Comparison of ENCODE assay signal across 8 cellular contexts in genomic region chr3:125128861-125129501, GRCh38.
DNase-seq lines count a peak whose midpoint lies in the region; ATAC-seq and TF ChIP-seq lines count a peak whose summit lies in the region.

No MANE protein-coding gene starts in this region.

- H3K36me3 ChIP-seq in GM23248 (ENCODE audit: low read depth) (no peaks in the 10 kb centered on the region), SK-N-SH (replicated peaks in 1 of 2; ENCODE audit: control insufficient read depth in 1 of 2, insufficient read depth in 2 of 2, low read length in 1 of 2) (no peaks in the 10 kb centered on the region), heart right ventricle (no peaks in the 10 kb centered on the region), smooth muscle cell (ENCODE audit: low read depth) (no peaks in the 10 kb centered on the region)

- H4K20me1 ChIP-seq in GM23248 (ENCODE audit: insufficient read depth) (no peaks in the 10 kb centered on the region), SK-N-SH (ENCODE audit: insufficient read depth) (no peaks in the 10 kb centered on the region), smooth muscle cell (ENCODE audit: low read depth) (no peaks in the 10 kb centered on the region)

- TF ChIP-seq EP300 in SK-N-SH (IDR thresholded peaks at IDR 0.05; ENCODE audit: borderline replicate concordance in 1 of 2, low read depth in 1 of 2, low read length in 1 of 2), result no peak

- in situ Hi-C loops in GM23248 (cut with MboI), result no loop called here

- H3K36me3 Mint-ChIP-seq in activated CD4-positive, alpha-beta T cell treated with anti-CD3 and anti-CD28 coated beads, Interleukin-2, amount 10 ng/mL, durations not matched to agents 7 days and 5 days (ENCODE audit: low read depth), result no peaks in the 10 kb centered on the region

- POLR2A ChIA-PET in SK-N-SH (lab: Yijun Ruan, JAX), result no interaction called here
- POLR2A ChIA-PET in activated CD4-positive, alpha-beta T cell treated with anti-CD3 and anti-CD28 coated beads, Interleukin-2, amount 10 ng/mL, durations not matched to agents 7 days and 5 days (lab: Charles Lee), result no interaction called here

- H3K27ac ChIP-seq in GM23248, result peak overlapping the region; percentile 99
- H3K27ac ChIP-seq in SK-N-SH (ENCODE audit: low read depth in 2 of 2, low read length in 1 of 2), result peak overlapping the region; percentile 68 to 89
- peak overlapping the region in 7 of 10 donors; percentile 19 to 75 (median 34) for H3K27ac ChIP-seq in heart right ventricle
- peak overlapping the region; percentile 100 for H3K27ac ChIP-seq in smooth muscle cell (ENCODE audit: low read depth)

- no peaks in the 10 kb centered on the region for H3K27me3 ChIP-seq in GM23248 (replicated peaks; ENCODE audit: insufficient read depth)
- H3K27me3 ChIP-seq in SK-N-SH (ENCODE audit: insufficient read depth), result no peaks in the 10 kb centered on the region
- H3K27me3 ChIP-seq in heart right ventricle, result no peaks in the 10 kb centered on the region
- H3K27me3 ChIP-seq in smooth muscle cell (ENCODE audit: low read depth), result no peaks in the 10 kb centered on the region

- H3K9me2 ChIP-seq in GM23248 (ENCODE audit: insufficient read depth) (no peaks in the 10 kb centered on the region), SK-N-SH (no peaks in the 10 kb centered on the region)

- H3K4me2 ChIP-seq in GM23248 (ENCODE audit: unreplicated experiment), result peak overlapping the region; percentile 75
- H3K4me2 ChIP-seq in SK-N-SH, result peak overlapping the region; percentile 74
- H3K4me2 ChIP-seq in smooth muscle cell, result peak overlapping the region; percentile 83

- peak; percentile 21 to 68 (median 48) for ATAC-seq in heart right ventricle
- ATAC-seq in GM21528 (IDR thresholded peaks at IDR 0.05; ENCODE audit: low FRiP score, unreplicated experiment), result no peak

- TF ChIP-seq CTCF in SK-N-SH (IDR thresholded peaks at IDR 0.05) (no peak), heart right ventricle (IDR thresholded peaks at IDR 0.05) (no peak), smooth muscle cell (IDR thresholded peaks at IDR 0.05; ENCODE audit: borderline replicate concordance, insufficient read depth, poor library complexity, severe bottlenecking) (no peak)

- CTCF ChIA-PET in SK-N-SH (lab: Yijun Ruan, JAX), result interaction anchor here (1.4 kb wide), 1 partner anchor 309 kb away, joined by 3 read pairs; no protein-coding TSS in a partner anchor
- CTCF ChIA-PET in activated CD4-positive, alpha-beta T cell treated with anti-CD3 and anti-CD28 coated beads, Interleukin-2, amount 10 ng/mL, durations not matched to agents 7 days and 5 days (lab: Charles Lee), result interaction anchor here (1.2 to 2.0 kb wide), 5 partner anchors 8 to 28 kb away, joined by 3 to 6 read pairs (median 4); no protein-coding TSS in a partner anchor

- TF ChIP-seq RAD21 in SK-N-SH (IDR thresholded peaks at IDR 0.05; ENCODE audit: low read length), result no peak

- peaks cover 25% of the 10 kb centered on the region for H3K27me3 Mint-ChIP-seq in activated CD4-positive, alpha-beta T cell treated with anti-CD3 and anti-CD28 coated beads, Interleukin-2, amount 10 ng/mL, durations not matched to agents 7 days and 5 days

- DNase-seq in GM23248 (peak; percentile 91), SK-N-SH (no peak), heart right ventricle (no peak), smooth muscle cell (lab: John Stamatoyannopoulos, UW; ENCODE audit: unreplicated experiment) (no peak), D341Med (ENCODE audit: low spot score) (no peak), NCI-H1105 (lab: John Stamatoyannopoulos, UW) (no peak)
- DNase-seq in activated CD4-positive, alpha-beta T cell treated with anti-CD3 and anti-CD28 coated beads, Interleukin-2, amount 10 ng/mL, durations not matched to agents 7 days and 5 days, result no peak

- intact Hi-C loops in heart right ventricle (cut with DNase I), result no loop called here

- no peaks in the 10 kb centered on the region for H3K9me3 Mint-ChIP-seq in activated CD4-positive, alpha-beta T cell treated with anti-CD3 and anti-CD28 coated beads, Interleukin-2, amount 10 ng/mL, durations not matched to agents 7 days and 5 days

- H3K4me1 ChIP-seq in GM23248 (ENCODE audit: insufficient read depth) (peaks cover 62% of the 10 kb centered on the region), SK-N-SH (ENCODE audit: control insufficient read depth in 1 of 2, insufficient read depth in 2 of 2, low read depth in 1 of 2, low read length in 1 of 2) (peaks cover 25 to 39% of the 10 kb centered on the region in 2 experiments), heart right ventricle (peaks cover 3 to 65% (median 9%) of the 10 kb centered on the region in 9 donors), smooth muscle cell (ENCODE audit: low read depth) (peaks cover 48% of the 10 kb centered on the region)

- no peaks in the 10 kb centered on the region for H3K9me3 ChIP-seq in GM23248 (ENCODE audit: low read depth)
- H3K9me3 ChIP-seq in SK-N-SH, result no peaks in the 10 kb centered on the region
- no peaks in the 10 kb centered on the region for H3K9me3 ChIP-seq in heart right ventricle
- no peaks in the 10 kb centered on the region for H3K9me3 ChIP-seq in smooth muscle cell (replicated peaks; ENCODE audit: low read depth)

- 40 to 42% methylated on average over 3 of the region's 3 CpGs for WGBS in GM23248 (ENCODE audit: low coverage in 1 of 2, low lambda C conversion rate in 2 of 2, missing lambda C conversion rate in 2 of 2), 2 experiments
- 71% methylated on average over 3 of the region's 3 CpGs for WGBS in SK-N-SH (ENCODE audit: low lambda C conversion rate)
- WGBS in heart right ventricle, 2 donors, result 54 to 71% methylated on average over 3 of the region's 3 CpGs
- WGBS in smooth muscle cell (ENCODE audit: low lambda C conversion rate), result 29% methylated on average over 3 of the region's 3 CpGs

- peak overlapping the region; percentile 83 for H3K9ac ChIP-seq in GM23248
- peak overlapping the region; percentile 48; the same call in 1 of the 2 replicates for H3K9ac ChIP-seq in SK-N-SH
- H3K9ac ChIP-seq in smooth muscle cell (ENCODE audit: low read depth), result peak overlapping the region; percentile 51

- H3K4me3 Mint-ChIP-seq in activated CD4-positive, alpha-beta T cell treated with anti-CD3 and anti-CD28 coated beads, Interleukin-2, amount 10 ng/mL, durations not matched to agents 7 days and 5 days, result no peak overlapping the region

- H3K4me1 Mint-ChIP-seq in activated CD4-positive, alpha-beta T cell treated with anti-CD3 and anti-CD28 coated beads, Interleukin-2, amount 10 ng/mL, durations not matched to agents 7 days and 5 days, result peaks cover 44% of the 10 kb centered on the region

- H2AFZ ChIP-seq in GM23248 (peak overlapping the region; percentile 35; the same call in 1 of the 2 replicates), SK-N-SH (ENCODE audit: low read depth) (peak overlapping the region; percentile 72), smooth muscle cell (ENCODE audit: low read depth) (no peak overlapping the region)

- H3K79me2 ChIP-seq in GM23248 (ENCODE audit: insufficient read depth) (no peaks in the 10 kb centered on the region), SK-N-SH (ENCODE audit: insufficient read depth) (no peaks in the 10 kb centered on the region), smooth muscle cell (ENCODE audit: low read depth) (no peaks in the 10 kb centered on the region)

- H3K4me3 ChIP-seq in GM23248 (peak overlapping the region; percentile 42; the same call in 1 of the 2 replicates), SK-N-SH (ENCODE audit: low read depth in 2 of 2, low read length in 1 of 2) (no peak overlapping the region), heart right ventricle (no peak overlapping the region), smooth muscle cell (no peak overlapping the region)

- H3F3A ChIP-seq in GM23248 (ENCODE audit: insufficient read depth) (peaks cover 43% of the 10 kb centered on the region), SK-N-SH (replicated peaks; ENCODE audit: insufficient read depth) (peaks cover 20% of the 10 kb centered on the region), smooth muscle cell (ENCODE audit: low read depth) (peaks cover 52% of the 10 kb centered on the region)

- no peak overlapping the region for H3K27ac Mint-ChIP-seq in activated CD4-positive, alpha-beta T cell treated with anti-CD3 and anti-CD28 coated beads, Interleukin-2, amount 10 ng/mL, durations not matched to agents 7 days and 5 days

TF ChIP-seq in SK-N-SH, 30 proteins besides CTCF, POLR2A, EP300 and RAD21 (continues in another document):
- no peak for TF ChIP-seq MEF2A (IDR thresholded peaks at IDR 0.05; ENCODE audit: borderline replicate concordance, low read depth)
- no peak for TF ChIP-seq NRF1 (IDR thresholded peaks at IDR 0.05; ENCODE audit: low read depth, low read length)
- no peak for TF ChIP-seq REST (IDR thresholded peaks at IDR 0.05; ENCODE audit: low read depth, low read length)
- no peak for TF ChIP-seq TEAD4 (IDR thresholded peaks at IDR 0.05; ENCODE audit: borderline replicate concordance, insufficient read depth)
- no peak for TF ChIP-seq JUND (IDR thresholded peaks at IDR 0.05)
- TF ChIP-seq TCF12 (IDR thresholded peaks at IDR 0.05), result 0 out of 2 replicates have a peak, but pooled peaks have one; percentile 3
- TF ChIP-seq NFIC (IDR thresholded peaks at IDR 0.05; ENCODE audit: borderline replicate concordance), result no peak

Comparison
In these comparisons a context has a peak if more than half of its experiments do, and no peak if none do; other contexts are left out.
1. H3K27ac ChIP-seq: peak in every context shown above with its lines; median percentile 100 in smooth muscle cell; 99 in GM23248; 78 in SK-N-SH; 34 in heart right ventricle.